Comparison of ENCODE assay signal across 18 cellular contexts in the genomic region with DNA sequence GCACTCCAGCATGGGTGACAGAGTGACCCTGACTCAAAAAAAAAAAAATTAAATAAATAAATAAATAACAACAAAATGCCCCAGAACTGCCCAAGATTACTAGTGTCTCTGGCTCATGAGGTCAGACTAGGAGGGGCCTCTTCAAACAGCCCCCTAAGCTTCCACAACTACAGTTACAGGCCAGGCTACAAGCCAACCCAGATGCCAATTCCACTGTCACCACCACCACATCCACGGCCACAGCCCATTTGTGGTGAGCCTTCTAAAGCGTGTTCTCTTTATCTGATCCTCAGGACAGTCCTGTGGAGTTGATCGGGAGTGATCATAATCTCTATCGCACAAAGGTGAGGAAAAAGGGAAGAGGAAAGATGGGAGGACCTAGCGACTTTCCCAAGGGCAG. TPM values are rescaled to one million over a fixed set of nuclear protein-coding genes. Genes with fewer than 3 reads are reported as not detected.
DNase-seq lines count a peak whose midpoint lies in the region; ATAC-seq, FAIRE-seq and TF ChIP-seq lines count a peak whose summit lies in the region.
"Had no signal": no experiment of that assay in that cellular context is flagged by ENCODE, and none has a peak within 500 bp of the region (broad histone marks: within the 10 kb centered on the region; RNA-seq: fewer than 3 reads in every experiment).

No MANE protein-coding gene starts in this region.

- DNase-seq in MCF 10A (ENCODE audit: unreplicated experiment) (no peak), breast epithelium (ENCODE audit: low spot score in 2 of 2) (no peak), astrocyte (ENCODE audit: low read depth) (no peak), urothelium cell line (ENCODE audit: low spot score) (no peak), BE2C (no peak), sciatic nerve (ENCODE audit: low spot score) (no peak)
- DNase-seq in natural killer cell treated with Interleukin-12 subunit alpha and Interleukin-12 subunit beta and Interleukin-15 and Interleukin-18, amount 100 ng/mL, for 72 hours (ENCODE audit: low spot score), result no peak
- DNase-seq: COR-L47, NCI-H1048, NCI-H146 had no signal

- H3K27ac Mint-ChIP-seq in MCF 10A (ENCODE audit: low read depth, unreplicated experiment) (peak overlapping the region; percentile 95), astrocyte (ENCODE audit: unreplicated experiment) (no peak overlapping the region)
- peak overlapping the region; percentile 41 to 92 for H3K27ac Mint-ChIP-seq in natural killer cell treated with Interleukin-12 subunit alpha and Interleukin-12 subunit beta and Interleukin-15 and Interleukin-18, amount 100 ng/mL, for 72 hours

- H3K27me3 ChIP-seq in breast epithelium (no peaks in the 10 kb centered on the region), astrocyte (ENCODE audit: insufficient read depth, low read length) (no peaks in the 10 kb centered on the region), BE2C (no peaks in the 10 kb centered on the region)

- H3K9ac ChIP-seq in astrocyte (ENCODE audit: low read length), result no peak overlapping the region

- intact Hi-C loops in MCF 10A (cut with micrococcal nuclease) (no loop called here), breast epithelium (cut with DNase I; ENCODE audit: low total_unique reads) (no loop called here), sciatic nerve (cut with DNase I) (no loop called here)

- no peak overlapping the region for H3K27ac ChIP-seq in breast epithelium
- peak overlapping the region; percentile 9 for H3K27ac ChIP-seq in astrocyte (ENCODE audit: low read depth, low read length)
- H3K27ac ChIP-seq: 22Rv1 had no signal

- POLR2A ChIA-PET in MCF 10A (lab: Yijun Ruan, JAX), result interaction anchor here (0.9 to 2.0 kb wide), 5 partner anchors 9 to 95 kb away, joined by 3 to 10 read pairs (median 4); partner anchors contain the start of gene POLR2B

- peaks cover 90% of the 10 kb centered on the region for H3K79me2 ChIP-seq in astrocyte (ENCODE audit: insufficient read depth, low read length)

- CTCF ChIA-PET in MCF 10A (lab: Yijun Ruan, JAX), result interaction anchor here (0.6 to 2.6 kb wide), 6 partner anchors 8 to 90 kb away, joined by 3 to 14 read pairs (median 6); no protein-coding TSS in a partner anchor

- H3K4me1 Mint-ChIP-seq in MCF 10A (ENCODE audit: insufficient read depth, unreplicated experiment) (peaks cover 41% of the 10 kb centered on the region), astrocyte (ENCODE audit: low read depth, unreplicated experiment) (peaks cover 57% of the 10 kb centered on the region)
- peaks cover 40 to 72% of the 10 kb centered on the region in 2 donors for H3K4me1 Mint-ChIP-seq in natural killer cell treated with Interleukin-12 subunit alpha and Interleukin-12 subunit beta and Interleukin-15 and Interleukin-18, amount 100 ng/mL, for 72 hours (ENCODE audit: low read depth in 2 of 2)

- no peaks in the 10 kb centered on the region for H3K9me3 Mint-ChIP-seq in MCF 10A (ENCODE audit: unreplicated experiment)
- peaks cover 2% of the 10 kb centered on the region for H3K9me3 Mint-ChIP-seq in astrocyte (ENCODE audit: unreplicated experiment)
- H3K9me3 Mint-ChIP-seq in natural killer cell treated with Interleukin-12 subunit alpha and Interleukin-12 subunit beta and Interleukin-15 and Interleukin-18, amount 100 ng/mL, for 72 hours, result no peaks in the 10 kb centered on the region
- H3K9me3 Mint-ChIP-seq: CD14-positive monocyte had no signal

- no peak overlapping the region for H3K4me2 ChIP-seq in astrocyte (ENCODE audit: low read length)

- H3K4me3 ChIP-seq in breast epithelium (no peak overlapping the region), astrocyte (ENCODE audit: insufficient read depth, low read depth, low read length) (no peak overlapping the region), BE2C (ENCODE audit: low read depth, low read length) (no peak overlapping the region)
- H3K4me3 ChIP-seq: GM12878 had no signal

- H4K20me1 ChIP-seq in astrocyte (ENCODE audit: insufficient read depth, low read length), result peaks cover 6% of the 10 kb centered on the region

- H3K4me3 Mint-ChIP-seq in MCF 10A (ENCODE audit: unreplicated experiment) (no peak overlapping the region), astrocyte (ENCODE audit: unreplicated experiment) (no peak overlapping the region)
- H3K4me3 Mint-ChIP-seq in natural killer cell treated with Interleukin-12 subunit alpha and Interleukin-12 subunit beta and Interleukin-15 and Interleukin-18, amount 100 ng/mL, for 72 hours, result no peak overlapping the region
- H3K4me3 Mint-ChIP-seq: CD14-positive monocyte had no signal

- ATAC-seq in natural killer cell treated with Interleukin-12 subunit alpha and Interleukin-12 subunit beta and Interleukin-15 and Interleukin-18, amount 100 ng/mL, for 72 hours, result no peak
- ATAC-seq in sciatic nerve (no peak), GM18511 (IDR thresholded peaks at IDR 0.05; ENCODE audit: unreplicated experiment) (no peak)
- ATAC-seq: GM12878, HCT116 had no signal

- no TSS peak for BruUV-seq in MCF 10A (replicated peaks; lab: Mats Ljungman, UMichigan)

- no peak for FAIRE-seq in astrocyte (lab: Jason Lieb, UNC)
- FAIRE-seq in urothelium cell line (lab: Jason Lieb, UNC), result peak; percentile 9
- FAIRE-seq: GM12878, GM18507, GM19239, HTR-8/SVneo had no signal

- H3K9me3 ChIP-seq in breast epithelium (no peaks in the 10 kb centered on the region), astrocyte (ENCODE audit: insufficient read depth, low read depth, low read length) (no peaks in the 10 kb centered on the region), BE2C (no peaks in the 10 kb centered on the region)

- H2AFZ ChIP-seq in astrocyte (ENCODE audit: low read depth, low read length), result no peak overlapping the region

- H3K27me3 Mint-ChIP-seq in MCF 10A (ENCODE audit: insufficient read depth, unreplicated experiment) (no peaks in the 10 kb centered on the region), astrocyte (ENCODE audit: low read depth, unreplicated experiment) (no peaks in the 10 kb centered on the region)
- no peaks in the 10 kb centered on the region for H3K27me3 Mint-ChIP-seq in natural killer cell treated with Interleukin-12 subunit alpha and Interleukin-12 subunit beta and Interleukin-15 and Interleukin-18, amount 100 ng/mL, for 72 hours

- TF ChIP-seq CTCF in MCF 10A (IDR thresholded peaks at IDR 0.05; ENCODE audit: unreplicated experiment) (no peak), breast epithelium (IDR thresholded peaks at IDR 0.05) (no peak), astrocyte (IDR thresholded peaks at IDR 0.05; ENCODE audit: insufficient read depth, low read depth, low read length) (no peak), BE2C (IDR thresholded peaks at IDR 0.05; ENCODE audit: low read depth, low read length) (no peak)

- no peak for TF ChIP-seq POLR2A in breast epithelium (IDR thresholded peaks at IDR 0.05)

- no peaks in the 10 kb centered on the region for H3K36me3 ChIP-seq in breast epithelium
- H3K36me3 ChIP-seq in astrocyte (ENCODE audit: insufficient read depth, low read length), result peaks cover 9% of the 10 kb centered on the region
- no peaks in the 10 kb centered on the region for H3K36me3 ChIP-seq in BE2C

- no peaks in the 10 kb centered on the region for H3K36me3 Mint-ChIP-seq in MCF 10A (ENCODE audit: insufficient read depth, unreplicated experiment)
- H3K36me3 Mint-ChIP-seq in astrocyte (ENCODE audit: low read depth, unreplicated experiment), result peaks cover 39% of the 10 kb centered on the region
- no peaks in the 10 kb centered on the region for H3K36me3 Mint-ChIP-seq in natural killer cell treated with Interleukin-12 subunit alpha and Interleukin-12 subunit beta and Interleukin-15 and Interleukin-18, amount 100 ng/mL, for 72 hours

- H3K4me1 ChIP-seq in breast epithelium, result no peaks in the 10 kb centered on the region
- H3K4me1 ChIP-seq in astrocyte (ENCODE audit: insufficient read depth, low read length), result peaks cover 52% of the 10 kb centered on the region
- peaks cover 3% of the 10 kb centered on the region; the same call in 1 of the 2 replicates for H3K4me1 ChIP-seq in BE2C

RNA-seq across cellular contexts. Expression of gene IGFBP7, which starts 36.6 kb away (rescaled TPM):
- 55.2 and 61.9 TPM in 2 replicates for total RNA-seq in MCF 10A (2022)
- 100 to 1,000 TPM; 205 to 769 (median 622) TPM for total RNA-seq in breast epithelium
- 930 and 1,304 TPM in 2 replicates for total RNA-seq in astrocyte
- 10 to 100 TPM; 11.7 to 82.1 TPM for total RNA-seq in natural killer cell treated with Interleukin-12 subunit alpha and Interleukin-12 subunit beta and Interleukin-15 and Interleukin-18, amount 100 ng/mL, for 72 hours
- 24.1 TPM for polyA plus RNA-seq in BE2C (2012; ENCODE audit: insufficient read depth, insufficient read length, low read depth)
- total RNA-seq in sciatic nerve, result 482 TPM
